22 cellular contexts compared by ENCODE assay signal in the genomic region with DNA sequence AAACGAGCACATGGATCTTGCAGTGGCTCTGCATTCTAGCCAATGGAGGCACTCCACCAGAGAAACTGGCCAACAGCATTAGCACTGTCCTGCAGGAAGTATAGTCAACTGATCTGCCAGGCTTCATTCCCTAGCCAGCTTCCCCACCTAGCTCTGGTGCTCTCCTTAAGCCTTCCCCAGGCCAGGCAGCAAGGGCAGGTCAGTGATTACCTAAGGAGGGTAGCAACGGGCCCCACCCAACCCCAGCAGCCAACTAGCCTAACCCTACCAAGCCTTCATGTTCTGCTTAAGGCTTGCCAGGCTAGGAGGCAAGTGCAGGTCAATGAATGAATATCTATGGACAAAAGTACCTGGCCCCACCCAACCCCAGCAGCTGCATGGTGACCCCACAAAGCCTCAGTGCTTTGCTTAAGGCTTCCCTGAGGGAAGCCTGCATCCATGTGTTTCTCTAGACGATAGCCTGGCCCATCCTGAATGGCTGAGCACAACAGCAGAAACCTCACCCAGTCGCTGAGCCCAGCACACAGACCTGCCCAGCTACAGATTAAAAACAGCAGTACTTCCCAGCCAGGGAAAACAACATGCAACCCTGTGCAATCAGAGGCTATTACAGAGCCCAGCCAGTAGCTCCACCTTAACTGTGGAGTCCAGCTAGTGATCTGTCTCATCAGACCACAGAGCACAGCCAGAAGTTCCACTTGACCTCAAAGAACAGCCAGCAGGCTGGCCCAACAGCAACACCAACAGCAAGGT.
"Had no signal": no experiment of that assay in that cellular context is flagged by ENCODE, and none has a peak within 500 bp of the region (broad histone marks: within the 10 kb centered on the region; RNA-seq: fewer than 3 reads in every experiment).

No MANE protein-coding gene starts in this region.

- H3K4me3 ChIP-seq: breast epithelium, heart left ventricle had no signal

- DNase-seq: activated CD4-positive, alpha-beta T cell treated with anti-CD3 and anti-CD28 coated beads, Interleukin-2, amount 50 U/mL, for 1 hour; activated CD4-positive, CD25-positive, alpha-beta regulatory T cell treated with anti-CD3 and anti-CD28 coated beads, Interleukin-2, amount 50 U/mL, for 72 hours; activated CD8-positive, alpha-beta memory T cell treated with anti-CD3 and anti-CD28 coated beads for 24 hours; activated effector memory CD4-positive, alpha-beta T cell treated with Interleukin-2 at 50 U/mL for 16 hours; activated naive CD4-positive, alpha-beta T cell treated with anti-CD3 and anti-CD28 coated beads for 36 hours; activated naive CD8-positive, alpha-beta T cell treated with anti-CD3 and anti-CD28 coated beads, Interleukin-2, amount 10 ng/mL, durations not matched to agents 7 days and 5 days; activated T-cell treated with anti-CD3 and anti-CD28 coated beads, Interleukin-2, amount 50 U/mL, for 48 hours; amniotic stem cell; endodermal cell; heart left ventricle; islet precursor cell; left cardiac atrium; mesendoderm; nucleus accumbens; right cardiac atrium; stimulated activated CD4-positive, alpha-beta T cell treated with anti-CD3 and anti-CD28 coated beads, Interleukin-4, amount 100 ng/mL, for 24 hours; stimulated activated naive CD4-positive, alpha-beta T cell treated with Interleukin-2 at 50 U/mL for 16 hours; T-cell; WERI-Rb-1 had no signal

- ATAC-seq: heart left ventricle, left cardiac atrium, right cardiac atrium, SK-N-SH treated with all-trans-retinoic acid at 6 μM for 48 hours, T-cell had no signal

- H3K79me2 ChIP-seq: parathyroid adenoma had no signal

- H2AFZ ChIP-seq: parathyroid adenoma had no signal

- H3K36me3 ChIP-seq: breast epithelium, heart left ventricle, WERI-Rb-1 had no signal

- H3K27me3 ChIP-seq: breast epithelium, heart left ventricle had no signal

- H3K9ac ChIP-seq: parathyroid adenoma had no signal

- H3K4me1 ChIP-seq: breast epithelium, parathyroid adenoma had no signal

- H3K27ac ChIP-seq: breast epithelium, heart left ventricle, parathyroid adenoma, WERI-Rb-1 had no signal
